In genomic region chr6:161116554-161117328, GRCh38 we compare ENCODE assay signal across 19 cellular contexts.
"Had no signal": no experiment of that assay in that cellular context is flagged by ENCODE, and none has a peak within 500 bp of the region (broad histone marks: within the 10 kb centered on the region; RNA-seq: fewer than 3 reads in every experiment).

No MANE protein-coding gene starts in this region.

- H3K9me3 ChIP-seq: neutrophil, pancreas, tibial artery had no signal

- H3K27ac Mint-ChIP-seq: nephron; T-helper 2 cell treated with Interferon-gamma antibody and Interleukin-4, amounts not matched to agents 5 μg/mL and 100 μg/mL, for 36 hours had no signal

- H3K4me3 Mint-ChIP-seq: nephron; stimulated activated naive CD8-positive, alpha-beta T cell treated with anti-CD3 and anti-CD28 coated beads, Interleukin-15, amount 100 ng/mL, for 72 hours; T-helper 2 cell treated with Interferon-gamma antibody and Interleukin-4, amounts not matched to agents 5 μg/mL and 100 μg/mL, for 36 hours had no signal

- H3K27me3 ChIP-seq: esophagus muscularis mucosa, neutrophil, pancreas, right atrium auricular region, tibial artery had no signal

- H3K27me3 Mint-ChIP-seq: stimulated activated naive CD8-positive, alpha-beta T cell treated with anti-CD3 and anti-CD28 coated beads, Interleukin-15, amount 100 ng/mL, for 72 hours had no signal

- DNase-seq: activated CD4-positive, CD25-positive, alpha-beta regulatory T cell treated with anti-CD3 and anti-CD28 coated beads, Interleukin-2, amount 50 U/mL, for 72 hours; activated naive CD4-positive, alpha-beta T cell treated with Interleukin-2 at 50 U/mL for 16 hours; activated T-cell treated with anti-CD3 and anti-CD28 coated beads, Interleukin-2, amount 50 U/mL, for 1 hour; amygdala; effector memory CD4-positive, alpha-beta T cell; hippocampal formation; kidney glomerular epithelial cell; left ventricle myocardium inferior; pancreas; psoas muscle; stimulated activated CD4-positive, alpha-beta T cell treated with anti-CD3 and anti-CD28 coated beads, Interleukin-4, amount 100 ng/mL, for 24 hours; stimulated activated naive CD8-positive, alpha-beta T cell treated with anti-CD3 and anti-CD28 coated beads, Interleukin-15, amount 100 ng/mL, for 72 hours; tibial artery; WERI-Rb-1 had no signal

- H3K4me1 Mint-ChIP-seq: nephron had no signal

- H3K4me3 ChIP-seq: esophagus muscularis mucosa, left ventricle myocardium inferior, pancreas, psoas muscle, right atrium auricular region, tibial artery had no signal

- H3K4me1 ChIP-seq: esophagus muscularis mucosa, left ventricle myocardium inferior, pancreas, psoas muscle, right atrium auricular region, tibial artery had no signal

- H3K27ac ChIP-seq: esophagus muscularis mucosa, left ventricle myocardium inferior, neutrophil, pancreas, psoas muscle, right atrium auricular region, tibial artery, WERI-Rb-1 had no signal

- ATAC-seq: psoas muscle; stimulated activated naive CD8-positive, alpha-beta T cell treated with anti-CD3 and anti-CD28 coated beads, Interleukin-15, amount 100 ng/mL, for 72 hours had no signal
